Comparison of ENCODE assay signal across 9 cellular contexts in genomic region chr1:50724626-50725286, GRCh38.
A peak's percentile ranks its signal among the peaks of the same experiment; 100 is the strongest.
DNase-seq lines count a peak whose midpoint lies in the region; ATAC-seq and TF ChIP-seq lines count a peak whose summit lies in the region.
"Had no signal": no experiment of that assay in that cellular context is flagged by ENCODE, and none has a peak within 500 bp of the region (broad histone marks: within the 10 kb centered on the region; RNA-seq: fewer than 3 reads in every experiment).

No MANE protein-coding gene starts in this region.

- H3K79me2 ChIP-seq in Loucy (ENCODE audit: insufficient read depth, low read length), result no peaks in the 10 kb centered on the region

- H3K27ac ChIP-seq in lower lobe of right lung (no peak overlapping the region), uterus (no peak overlapping the region), sigmoid colon (no peak overlapping the region)
- H3K27ac ChIP-seq: esophagus muscularis mucosa had no signal

- H3K4me2 ChIP-seq in Loucy (ENCODE audit: low read depth, low read length, poor library complexity, severe bottlenecking), result peak overlapping the region; percentile 50

- H3K4me3 ChIP-seq in Loucy (ENCODE audit: low read length, poor library complexity, severe bottlenecking), result no peak overlapping the region
- no peak overlapping the region for H3K4me3 ChIP-seq in lower lobe of right lung
- H3K4me3 ChIP-seq in uterus, result no peak overlapping the region
- no peak overlapping the region for H3K4me3 ChIP-seq in sigmoid colon
- H3K4me3 ChIP-seq in lower leg skin (ENCODE audit: low read depth, poor library complexity, severe bottlenecking), result no peak overlapping the region
- H3K4me3 ChIP-seq: esophagus muscularis mucosa had no signal

- H2AFZ ChIP-seq in Loucy (ENCODE audit: low read length), result no peak overlapping the region

- no peaks in the 10 kb centered on the region for H3F3A ChIP-seq in Loucy (ENCODE audit: low read depth)

- TF ChIP-seq POLR2A in uterus (IDR thresholded peaks at IDR 0.05) (no peak), sigmoid colon (IDR thresholded peaks at IDR 0.05) (no peak), lower leg skin (IDR thresholded peaks at IDR 0.05) (no peak)

- no peak for TF ChIP-seq EP300 in sigmoid colon (IDR thresholded peaks at IDR 0.05)

- H4K20me1 ChIP-seq in Loucy (ENCODE audit: insufficient read depth, low read length, poor library complexity, severe bottlenecking), result no peaks in the 10 kb centered on the region

- H3K36me3 ChIP-seq in Loucy (ENCODE audit: insufficient read depth, low read length), result peaks cover 14% of the 10 kb centered on the region; the same call in 1 of the 2 replicates
- no peaks in the 10 kb centered on the region for H3K36me3 ChIP-seq in lower lobe of right lung
- no peaks in the 10 kb centered on the region for H3K36me3 ChIP-seq in uterus
- peaks cover 0 to 9% (median 0%) of the 10 kb centered on the region in 4 donors for H3K36me3 ChIP-seq in sigmoid colon

- H3K9me2 ChIP-seq in Loucy (replicated peaks; ENCODE audit: low read depth, low read length), result no peaks in the 10 kb centered on the region

- TF ChIP-seq CTCF in Loucy (conservative IDR thresholded peaks at IDR 0.05; ENCODE audit: low read length) (no peak), lower lobe of right lung (IDR thresholded peaks at IDR 0.05) (no peak), uterus (IDR thresholded peaks at IDR 0.05) (no peak), sigmoid colon (IDR thresholded peaks at IDR 0.05) (no peak), lower leg skin (IDR thresholded peaks at IDR 0.05) (no peak)

- no peak for DNase-seq in lower lobe of right lung
- no peak for DNase-seq in stimulated activated CD8-positive, alpha-beta memory T cell treated with anti-CD3 and anti-CD28 coated beads, Interleukin-4, amount 100 ng/mL, for 48 hours
- DNase-seq in uterus, result no peak
- DNase-seq in sigmoid colon, result no peak
- no peak for DNase-seq in lower leg skin (ENCODE audit: low spot score in 2 of 2)

- H3K9ac ChIP-seq in Loucy (ENCODE audit: low read depth, low read length, poor library complexity, severe bottlenecking), result no peak overlapping the region

- no peaks in the 10 kb centered on the region for H3K9me3 ChIP-seq in Loucy (ENCODE audit: insufficient read depth, low read depth, low read length)
- no peaks in the 10 kb centered on the region for H3K9me3 ChIP-seq in lower lobe of right lung
- H3K9me3 ChIP-seq in uterus, result no peaks in the 10 kb centered on the region
- H3K9me3 ChIP-seq in sigmoid colon, result no peaks in the 10 kb centered on the region
- H3K9me3 ChIP-seq: esophagus muscularis mucosa had no signal

- H3K4me1 ChIP-seq in Loucy (ENCODE audit: insufficient read depth, low read length, poor library complexity, severe bottlenecking) (peaks cover 11% of the 10 kb centered on the region), lower lobe of right lung (no peaks in the 10 kb centered on the region), uterus (no peaks in the 10 kb centered on the region), sigmoid colon (no peaks in the 10 kb centered on the region)
- H3K4me1 ChIP-seq: esophagus muscularis mucosa had no signal

- no peaks in the 10 kb centered on the region for H3K27me3 ChIP-seq in Loucy (ENCODE audit: insufficient read depth, low read length, poor library complexity, severe bottlenecking)
- H3K27me3 ChIP-seq in lower lobe of right lung (ENCODE audit: low read depth), result no peaks in the 10 kb centered on the region
- no peaks in the 10 kb centered on the region for H3K27me3 ChIP-seq in uterus
- H3K27me3 ChIP-seq in sigmoid colon, result no peaks in the 10 kb centered on the region
- H3K27me3 ChIP-seq: esophagus muscularis mucosa had no signal

- intact Hi-C loops in lower lobe of right lung (cut with DNase I), result no loop called here
- intact Hi-C loops in uterus (cut with DNase I; ENCODE audit: low total_unique reads), result no loop called here
- intact Hi-C loops in sigmoid colon (cut with DNase I), result no loop called here
- intact Hi-C loops in lower leg skin (cut with DNase I; ENCODE audit: low total_unique reads), result no loop called here

- WGBS in sigmoid colon, 2 donors, result 71 to 86% methylated on average over 4 of the region's 4 CpGs
- 77 to 85% methylated on average over 4 of the region's 4 CpGs for WGBS in lower leg skin, 2 donors

- ATAC-seq in GM18517 (IDR thresholded peaks at IDR 0.05; ENCODE audit: unreplicated experiment) (peak; percentile 93), GM21786 (IDR thresholded peaks at IDR 0.05; ENCODE audit: unreplicated experiment) (peak; percentile 89), lower lobe of right lung (peak; percentile 54 to 61)
